ENCODE assay signal across 10 cellular contexts in genomic region chr1:41486053-41486891, GRCh38. TPM values are rescaled to one million over a fixed set of nuclear protein-coding genes. Genes with fewer than 3 reads are reported as not detected.
DNase-seq lines count a peak whose midpoint lies in the region; ATAC-seq, FAIRE-seq and TF ChIP-seq lines count a peak whose summit lies in the region.
"Had no signal": no experiment of that assay in that cellular context is flagged by ENCODE, and none has a peak within 500 bp of the region (broad histone marks: within the 10 kb centered on the region; RNA-seq: fewer than 3 reads in every experiment).

No MANE protein-coding gene starts in this region.

- TF ChIP-seq EP300 in GM12878 (IDR thresholded peaks at IDR 0.05; ENCODE audit: borderline replicate concordance in 1 of 2, control insufficient read depth in 1 of 2, low read depth in 2 of 2, low read length in 2 of 2) = no peak

- peaks cover 4% of the 10 kb centered on the region for H3K9me3 Mint-ChIP-seq in neural progenitor cell

- no TSS peak for BruUV-seq in GM12878 (replicated peaks; lab: Mats Ljungman, UMichigan)

- H3K36me3 ChIP-seq in GM12878 (ENCODE audit: control insufficient read depth in 2 of 2, insufficient read depth in 2 of 2, low read length in 1 of 2) = no peaks in the 10 kb centered on the region
- H3K36me3 ChIP-seq in neural progenitor cell = no peaks in the 10 kb centered on the region
- H3K36me3 ChIP-seq: ovary had no signal

- H3K4me1 Mint-ChIP-seq in neural progenitor cell = peaks cover 64% of the 10 kb centered on the region

- CTCF ChIA-PET in GM12878 (lab: Yijun Ruan, JAX) = interaction anchor here (0.9 to 1.6 kb wide), 4 partner anchors 9 to 180 kb away, joined by 3 read pairs; no protein-coding TSS in a partner anchor

- DNase-seq in EL (peak; percentile 72), GM12878 (ENCODE audit: low read depth, low spot score) (peak; percentile 26), neural progenitor cell (ENCODE audit: low spot score) (peak; percentile 73), C1 segment of cervical spinal cord (lab: John Stamatoyannopoulos, UW) (no peak), RPMI8226 (no peak), DMS 273 treated with DMSO at 0.1 percent for 48 hours (lab: John Stamatoyannopoulos, UW) (no peak)

- H3K27me3 ChIP-seq in GM12878 (replicated peaks in 1 of 2; ENCODE audit: control insufficient read depth in 2 of 2, insufficient read depth in 2 of 2, low read length in 1 of 2) (no peaks in the 10 kb centered on the region), neural progenitor cell (peaks cover 12% of the 10 kb centered on the region)
- H3K27me3 ChIP-seq: ovary had no signal

- SMC1A ChIA-PET in GM12878 (lab: Charles Lee; ENCODE audit: uncharacterized antibody, unreplicated experiment) = interaction anchor here (0.6 to 1.3 kb wide), 4 partner anchors 13 to 379 kb away, joined by 3 read pairs; no protein-coding TSS in a partner anchor

- H2AFZ ChIP-seq in GM12878 (ENCODE audit: control insufficient read depth, low read depth, low read length) (peak overlapping the region; percentile 59), neural progenitor cell (replicated peaks) (no peak overlapping the region)

- H3K9ac ChIP-seq in GM12878 (ENCODE audit: control insufficient read depth, insufficient read depth, low read length) (peak overlapping the region; percentile 60), neural progenitor cell (no peak overlapping the region)

- RAD21 ChIA-PET in GM12878 (lab: Charles Lee; ENCODE audit: unreplicated experiment) = no interaction called here

- peaks cover 30% of the 10 kb centered on the region for H3F3A ChIP-seq in neural progenitor cell (ENCODE audit: low read depth)

- H4K20me1 ChIP-seq in GM12878 (ENCODE audit: control insufficient read depth, insufficient read depth) = no peaks in the 10 kb centered on the region
- H4K20me1 ChIP-seq in neural progenitor cell (ENCODE audit: low read depth) = peaks cover 10% of the 10 kb centered on the region

- H3K9me3 ChIP-seq in GM12878 (replicated peaks; ENCODE audit: control insufficient read depth, insufficient read depth, low read length) = no peaks in the 10 kb centered on the region
- H3K9me3 ChIP-seq in neural progenitor cell (ENCODE audit: low read depth) = no peaks in the 10 kb centered on the region
- H3K9me3 ChIP-seq: ovary had no signal

- H3K4me2 ChIP-seq in GM12878 (ENCODE audit: control insufficient read depth, insufficient read depth) (peak overlapping the region; percentile 76), neural progenitor cell (peak overlapping the region; percentile 78)

- H3K4me1 ChIP-seq in GM12878 (ENCODE audit: control insufficient read depth, insufficient read depth, low read length) (peaks cover 40% of the 10 kb centered on the region), neural progenitor cell (peaks cover 42% of the 10 kb centered on the region)

- peak overlapping the region; percentile 96 for H3K27ac Mint-ChIP-seq in neural progenitor cell

- H3K27me3 Mint-ChIP-seq in neural progenitor cell (ENCODE audit: insufficient read depth, low read depth) = peaks cover 23% of the 10 kb centered on the region

- in situ Hi-C loops in GM12878 (cut with MboI) = no loop called here

- peak; percentile 52 for ATAC-seq in HG02610 (IDR thresholded peaks at IDR 0.05; ENCODE audit: unreplicated experiment)
- ATAC-seq in GM12878 = peak; percentile 51
- ATAC-seq in GM21723 (IDR thresholded peaks at IDR 0.05; ENCODE audit: unreplicated experiment) = no peak
- ATAC-seq: esophagus mucosa had no signal

- peak overlapping the region; percentile 80 for H3K4me3 Mint-ChIP-seq in neural progenitor cell

- 4% methylated on average over 20 of the region's 20 CpGs for WGBS in GM12878 (ENCODE audit: insufficient coverage, insufficient replicate concordance, low lambda C conversion rate, missing lambda C conversion rate)

- intact Hi-C loops in GM12878 (cut with micrococcal nuclease; ENCODE audit: unreplicated experiment) = no loop called here

- no peak for TF ChIP-seq POLR2A in GM12878 (IDR thresholded peaks at IDR 0.05; ENCODE audit: low read depth, low read length)

- H3K27ac ChIP-seq in GM12878 (ENCODE audit: control insufficient read depth, insufficient read depth) = peak overlapping the region; percentile 69
- peak overlapping the region; percentile 28 for H3K27ac ChIP-seq in neural progenitor cell

- H3K79me2 ChIP-seq in GM12878 (ENCODE audit: control insufficient read depth, insufficient read depth, low read length) (no peaks in the 10 kb centered on the region), neural progenitor cell (ENCODE audit: low read depth) (no peaks in the 10 kb centered on the region)

- TF ChIP-seq CTCF in GM12878 (IDR thresholded peaks at IDR 0.05 in 2 of 3, conservative IDR thresholded peaks at IDR 0.05 in 1 of 3; ENCODE audit: control insufficient read depth in 2 of 3, extremely low read depth in 1 of 3, insufficient read depth in 1 of 3, low read depth in 3 of 3, low read length in 3 of 3) (no peak), neural progenitor cell (IDR thresholded peaks at IDR 0.05) (no peak)

- H3K4me3 ChIP-seq in GM12878 = peak overlapping the region; percentile 45; the same call in 1 of the 2 replicates
- peak overlapping the region; percentile 31 for H3K4me3 ChIP-seq in neural progenitor cell
- H3K4me3 ChIP-seq: ovary had no signal

- TF ChIP-seq RAD21 in GM12878 (IDR thresholded peaks at IDR 0.05; ENCODE audit: insufficient read depth, low read depth, low read length) = no peak

- POLR2A ChIA-PET in GM12878 (lab: Charles Lee) = no interaction called here

- FAIRE-seq in GM12878 (lab: Jason Lieb, UNC) = peak; percentile 93

- H3K36me3 Mint-ChIP-seq in neural progenitor cell = no peaks in the 10 kb centered on the region

TF ChIP-seq in GM12878, 131 proteins besides CTCF, POLR2A, EP300 and RAD21 (continues in another document):
- TF ChIP-seq CREM (IDR thresholded peaks at IDR 0.05; ENCODE audit: low read depth) (peak; percentile 21; the same call in 1 of the 2 replicates), POU2F2 (IDR thresholded peaks at IDR 0.05; ENCODE audit: borderline replicate concordance, low read depth, low read length) (peak; percentile 26; the same call in 1 of the 3 replicates), DPF2 (IDR thresholded peaks at IDR 0.05) (peak; percentile 89), MTA2 (IDR thresholded peaks at IDR 0.05; ENCODE audit: low read depth) (peak; percentile 19; the same call in 1 of the 2 replicates), KLF5 (IDR thresholded peaks at IDR 0.05; ENCODE audit: partially characterized antibody) (no peak), EED (IDR thresholded peaks at IDR 0.05; ENCODE audit: low read depth) (no peak), RELB (IDR thresholded peaks at IDR 0.05; ENCODE audit: low read depth) (peak; percentile 35; the same call in 1 of the 2 replicates), EGR1 (IDR thresholded peaks at IDR 0.05; ENCODE audit: borderline replicate concordance in 1 of 2, low read depth in 2 of 2, low read length in 2 of 2) (peak in 1 of 2 experiments; percentile 30; a peak in 1 of 3 replicates), NFIC (IDR thresholded peaks at IDR 0.05; ENCODE audit: low read depth, low read length) (0 out of 2 replicates have a peak, but pooled peaks have one; percentile 45), RUNX3 (IDR thresholded peaks at IDR 0.05; ENCODE audit: low read length) (peak; percentile 33; the same call in 1 of the 2 replicates), ZNF217 (IDR thresholded peaks at IDR 0.05) (peak; percentile 55; the same call in 1 of the 2 replicates), ZSCAN29 (IDR thresholded peaks at IDR 0.05) (no peak), JUNB (IDR thresholded peaks at IDR 0.05) (peak; percentile 46; the same call in 1 of the 2 replicates), NR2C2 (IDR thresholded peaks at IDR 0.05; ENCODE audit: borderline replicate concordance, control insufficient read depth, insufficient read length, low read depth) (no peak)

RNA-seq across cellular contexts. Expression of gene EDN2, which starts 1.8 kb away (rescaled TPM):
- 0.44 and 0.56 TPM in 2 replicates for total RNA-seq in GM12878 (2013; cell fraction: nucleolus; rRNA removed)
- total RNA-seq in GM12878 (2014; rRNA removed) (0.28 and 0.60 TPM in 2 replicates), GM12878 (2014; rRNA removed; fragmentation: Illumina TruSeq; extraction: Trizol) (0.13 and 0.23 TPM in 2 replicates), GM12878 (2021) (0.74 and 0.98 TPM in 2 replicates), neural progenitor cell (ENCODE audit: low replicate concordance) (not detected in 2 replicates)
- 0.31 TPM for polyA plus RNA-seq in GM12878 (2011; ENCODE audit: low read depth)
- polyA plus RNA-seq in GM12878 (2011; rRNA removed) (1.1 and 1.5 TPM in 2 replicates), GM12878 (2014; fragmentation: Illumina TruSeq; extraction: Trizol) (0.35 TPM in 1 of 2 replicates, not detected in the other), GM12878 (2014; fragmentation: Nextera tagmentation; extraction: Ambion mirVana) (under 1 TPM in 1 of 2 experiments, not detected in 1; 0.11 TPM), GM12878 (2014; rRNA removed) (0.94 and 1.3 TPM in 2 replicates), GM12878 (2016; fragmentation: Nextera tagmentation; extraction: Ambion mirVana) (under 1 TPM; 0.43 to 0.48 TPM)
- 2.3 and 2.6 TPM in 2 replicates for polyA plus RNA-seq in GM12878 (2011; cell fraction: cytosol; rRNA removed)
- 9.9 and 12.3 TPM in 2 replicates for polyA plus RNA-seq in GM12878 (2011; cell fraction: nucleus; rRNA removed)
- polyA plus RNA-seq in GM12878 (2012) = 0.38 and 0.42 TPM in 2 replicates
- 0.66 and 1.1 TPM in 2 replicates for polyA minus RNA-seq in GM12878 (2011; rRNA and poly(A)+ RNA removed)
- polyA minus RNA-seq in GM12878 (2011; cell fraction: cytosol; rRNA and poly(A)+ RNA removed) = 1.1 TPM in 1 of 2 replicates, not detected in the other
- 0.60 and 0.77 TPM in 2 replicates for polyA minus RNA-seq in GM12878 (2011; cell fraction: nucleus; rRNA and poly(A)+ RNA removed)
- polyA plus RNA-seq: ovary had no signal

Comparison
In these comparisons a context has a peak if more than half of its experiments do, and no peak if none do; other contexts are left out.
1. DNase-seq: peak in EL (single experiment), GM12878 (single experiment) and neural progenitor cell (single experiment); none in C1 segment of cervical spinal cord (0 of 14), RPMI8226 (single experiment) and DMS 273 treated with DMSO at 0.1 percent for 48 hours (single experiment).